ENCODE assay signal across 17 cellular contexts in the genomic region with DNA sequence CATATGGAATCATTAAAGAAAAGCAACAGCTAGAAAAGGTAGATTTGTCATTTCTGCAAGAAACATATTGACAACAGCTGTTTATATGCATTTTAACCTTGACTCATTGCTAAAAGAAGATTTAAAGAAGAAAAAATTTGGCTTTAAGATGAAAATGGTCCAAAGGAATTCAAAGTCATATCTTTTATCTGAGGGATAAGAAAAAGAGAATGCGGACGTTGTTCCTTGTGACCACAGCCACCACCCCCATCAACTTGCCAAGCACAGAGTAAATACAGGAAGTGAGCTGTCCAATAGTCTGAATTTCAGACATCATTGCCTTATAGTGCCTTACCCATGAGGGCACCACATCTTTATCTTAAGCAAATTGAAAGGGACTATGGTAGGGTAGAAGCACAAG. TPM values are rescaled to one million over a fixed set of nuclear protein-coding genes. Genes with fewer than 3 reads are reported as not detected.
A peak's percentile ranks its signal among the peaks of the same experiment; 100 is the strongest.
DNase-seq lines count a peak whose midpoint lies in the region; ATAC-seq and TF ChIP-seq lines count a peak whose summit lies in the region.
"Had no signal": no experiment of that assay in that cellular context is flagged by ENCODE, and none has a peak within 500 bp of the region (broad histone marks: within the 10 kb centered on the region; RNA-seq: fewer than 3 reads in every experiment).

No MANE protein-coding gene starts in this region.

- H3F3A ChIP-seq in MM.1S (ENCODE audit: insufficient read depth, low read length): no peaks in the 10 kb centered on the region

- DNase-seq in CD1c-positive myeloid dendritic cell (ENCODE audit: extremely low spot score) (peak; percentile 27), M059J (ENCODE audit: low read depth) (peak; percentile 88), adipocyte (ENCODE audit: low read depth) (peak; percentile 64), left colon (peak; percentile 18 to 31), NCI-H526 (lab: John Stamatoyannopoulos, UW) (no peak), T-helper 9 cell (no peak), MM.1S (no peak), heart right ventricle (no peak)
- DNase-seq: activated T-cell treated with anti-CD3 and anti-CD28 coated beads for 4 hours; DMS79 treated with DMSO at 0.1 percent for 48 hours; NCI-H69; stimulated activated CD4-positive, alpha-beta T cell treated with anti-CD3 and anti-CD28 coated beads, Interleukin-12 subunit alpha, Interleukin-12 subunit beta, amount 100 ng/mL, for 4 hours; uterus had no signal

- H3K9ac ChIP-seq in adipocyte (ENCODE audit: low read length): no peak overlapping the region
- H3K9ac ChIP-seq in MM.1S (ENCODE audit: low read length): no peak overlapping the region

- H4K20me1 ChIP-seq in MM.1S (ENCODE audit: insufficient read depth, low read length): no peaks in the 10 kb centered on the region

- no peaks in the 10 kb centered on the region for H3K79me2 ChIP-seq in MM.1S (ENCODE audit: low read length)

- ATAC-seq in left colon (peak; percentile 93), heart right ventricle (no peak)
- ATAC-seq: activated CD4-positive, CD25-positive, alpha-beta regulatory T cell treated with anti-CD3 and anti-CD28 coated beads, Interleukin-2, amount 50 U/mL, for 24 hours; left lobe of liver had no signal

- no peak overlapping the region for H2AFZ ChIP-seq in MM.1S (ENCODE audit: low read length)

- H3K4me1 ChIP-seq in adipocyte (ENCODE audit: control insufficient read depth, insufficient read depth, low read length) (no peaks in the 10 kb centered on the region), MM.1S (ENCODE audit: low read length) (no peaks in the 10 kb centered on the region), heart right ventricle (no peaks in the 10 kb centered on the region)
- H3K4me1 ChIP-seq: uterus had no signal

- no peak for TF ChIP-seq CTCF in MM.1S (IDR thresholded peaks at IDR 0.05; ENCODE audit: low read length)
- TF ChIP-seq CTCF in heart right ventricle (IDR thresholded peaks at IDR 0.05): no peak

- H3K4me3 ChIP-seq in adipocyte (ENCODE audit: low read length) (no peak overlapping the region), MM.1S (ENCODE audit: low read length) (no peak overlapping the region), heart right ventricle (no peak overlapping the region)
- H3K4me3 ChIP-seq: uterus had no signal

- H3K27ac ChIP-seq in MM.1S (ENCODE audit: low read length) (no peak overlapping the region), heart right ventricle (no peak overlapping the region)
- H3K27ac ChIP-seq: uterus had no signal

- intact Hi-C loops in left colon (cut with DNase I, micrococcal nuclease): no loop called here
- intact Hi-C loops in heart right ventricle (cut with DNase I): loop anchor here in 4 of 10 donors (10.0 kb wide), 3 partner anchors 304 to 866 kb away; partner anchors contain the start of gene AHR (in 1 of the 4)

- H3K9me2 ChIP-seq in MM.1S (replicated peaks; ENCODE audit: insufficient read depth, low read length): no peaks in the 10 kb centered on the region

- 59 to 72% methylated on average over 2 of the region's 2 CpGs for WGBS in heart right ventricle, 2 donors

- no peaks in the 10 kb centered on the region for H3K27me3 ChIP-seq in adipocyte (replicated peaks; ENCODE audit: control insufficient read depth, insufficient read depth, low read length)
- no peaks in the 10 kb centered on the region for H3K27me3 ChIP-seq in MM.1S (replicated peaks; ENCODE audit: insufficient read depth, low read length)
- H3K27me3 ChIP-seq in heart right ventricle: no peaks in the 10 kb centered on the region
- H3K27me3 ChIP-seq: uterus had no signal

- H3K9me3 ChIP-seq in adipocyte (ENCODE audit: control insufficient read depth, low read length): no peaks in the 10 kb centered on the region
- no peaks in the 10 kb centered on the region for H3K9me3 ChIP-seq in MM.1S (replicated peaks; ENCODE audit: insufficient read depth, low read length)
- H3K9me3 ChIP-seq in heart right ventricle: no peaks in the 10 kb centered on the region
- H3K9me3 ChIP-seq: uterus had no signal

- H3K4me2 ChIP-seq in MM.1S (ENCODE audit: low read depth, low read length): no peak overlapping the region

- H3K36me3 ChIP-seq in adipocyte (ENCODE audit: control insufficient read depth, insufficient read depth, low read length, severe bottlenecking): no peaks in the 10 kb centered on the region
- no peaks in the 10 kb centered on the region for H3K36me3 ChIP-seq in MM.1S (replicated peaks; ENCODE audit: insufficient read depth, low read length)
- no peaks in the 10 kb centered on the region for H3K36me3 ChIP-seq in heart right ventricle
- H3K36me3 ChIP-seq: uterus had no signal

RNA-seq across cellular contexts. Expression of gene CRPPA, which starts 7.3 kb away (rescaled TPM):
- total RNA-seq in M059J (2014; rRNA removed; shearing (Covaris generic)): 1.0 and 2.5 TPM in 2 replicates
- total RNA-seq in left colon (1 to 10 TPM; 2.6 to 2.7 TPM), heart right ventricle (1 to 10 TPM; 5.4 to 8.7 (median 6.4) TPM)
- polyA plus RNA-seq in heart right ventricle: 1 to 10 TPM in 1 of 2 donors, under 1 TPM in 1; 0.51 to 1.5 TPM

RNA-seq across cellular contexts. Expression of gene SOSTDC1, which starts 36.9 kb away (rescaled TPM):
- not detected in 2 replicates for total RNA-seq in M059J (2014; rRNA removed; shearing (Covaris generic))
- total RNA-seq in left colon (1 to 10 TPM; 6.4 to 7.1 TPM), heart right ventricle (1 to 10 TPM in 1 of 10 donors, under 1 TPM in 4, not detected in 5; 0.15 to 2.1 (median 0.17) TPM)
- under 1 TPM; 0.22 to 0.37 TPM for polyA plus RNA-seq in heart right ventricle
- total RNA-seq: dermis microvascular lymphatic vessel endothelial cell, glomerular endothelial cell, left lobe of liver had no signal

Comparison
In these comparisons a context has a peak if more than half of its experiments do, and no peak if none do; other contexts are left out.
1. DNase-seq: peak in CD1c-positive myeloid dendritic cell (single experiment), M059J (single experiment), adipocyte (single experiment) and left colon (2 of 2); none in NCI-H526 (0 of 2), T-helper 9 cell (single experiment), MM.1S (single experiment) and heart right ventricle (0 of 2).